In the genomic region with DNA sequence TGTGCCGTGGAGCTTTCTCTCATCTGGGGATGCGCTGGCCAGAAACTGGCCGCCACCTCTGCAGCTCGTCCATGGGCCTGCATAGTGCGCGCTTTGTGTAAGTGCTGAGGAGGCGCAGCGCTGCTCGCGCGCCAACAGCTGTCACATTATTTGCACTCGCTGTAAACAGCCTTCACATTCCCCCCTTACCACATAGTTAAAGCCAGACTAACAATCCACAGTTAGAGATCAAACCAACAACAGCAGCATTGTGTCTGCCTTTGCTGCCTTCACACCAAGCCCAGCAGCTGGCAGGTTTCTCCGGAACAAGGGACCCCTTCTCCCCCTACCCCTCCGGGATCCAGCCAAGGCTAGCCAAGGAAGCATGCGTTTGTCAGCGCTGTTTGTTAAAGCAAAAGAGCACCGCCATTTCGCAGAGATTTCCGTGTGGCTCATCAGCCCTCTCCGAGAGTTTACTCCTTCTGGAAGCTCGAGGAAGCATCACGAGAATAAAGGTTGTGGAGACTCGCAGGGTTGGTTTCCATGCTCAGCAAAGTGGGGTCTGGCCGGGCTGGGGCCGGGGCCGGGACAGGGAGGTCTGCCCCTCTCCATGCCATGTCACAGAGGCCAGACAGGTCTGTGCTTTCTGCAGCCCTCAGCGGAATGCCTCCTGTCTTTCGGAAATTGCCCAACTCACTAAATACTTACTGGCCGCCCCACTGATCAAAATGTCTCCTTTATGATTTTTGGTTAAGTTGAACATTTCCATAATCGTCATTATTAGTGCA, we compare ENCODE assay signal across 13 cellular contexts. TPM values are rescaled to one million over a fixed set of nuclear protein-coding genes. Genes with fewer than 3 reads are reported as not detected.
DNase-seq lines count a peak whose midpoint lies in the region; ATAC-seq and TF ChIP-seq lines count a peak whose summit lies in the region.
"Had no signal": no experiment of that assay in that cellular context is flagged by ENCODE, and none has a peak within 500 bp of the region (broad histone marks: within the 10 kb centered on the region; RNA-seq: fewer than 3 reads in every experiment).

No MANE protein-coding gene starts in this region.

- ATAC-seq in HG03457 (IDR thresholded peaks at IDR 0.05; ENCODE audit: unreplicated experiment) (no peak), HG03565 (IDR thresholded peaks at IDR 0.05; ENCODE audit: unreplicated experiment) (no peak)

- H3K9me3 ChIP-seq in AG04450 (ENCODE audit: control insufficient read depth, insufficient read depth, low read length) = no peaks in the 10 kb centered on the region
- no peaks in the 10 kb centered on the region for H3K9me3 ChIP-seq in Loucy (ENCODE audit: insufficient read depth, low read depth, low read length)
- H3K9me3 ChIP-seq in muscle layer of duodenum (ENCODE audit: control insufficient read depth in 1 of 2, low read length in 2 of 2) = no peaks in the 10 kb centered on the region

- peak; percentile 47 for DNase-seq in AG04450 (ENCODE audit: low read depth, low spot score)
- no peak for DNase-seq in NCI-H446 treated with DMSO at 0.1 percent for 48 hours (lab: John Stamatoyannopoulos, UW)
- DNase-seq in activated CD4-positive, alpha-beta T cell treated with anti-CD3 and anti-CD28 coated beads, Interleukin-2, amount 10 ng/mL, durations not matched to agents 7 days and 5 days = no peak
- DNase-seq: effector CD4-positive, alpha-beta T cell; NCI-H2171; T1000 had no signal

- peaks cover 10% of the 10 kb centered on the region for H3K36me3 Mint-ChIP-seq in dendritic cell treated with granulocyte-macrophage colony-stimulating factor and Interleukin-4, amounts not matched to agents 40 ng/mL and 50 ng/mL, for 4 days (ENCODE audit: low read depth)
- peaks cover 5% of the 10 kb centered on the region for H3K36me3 Mint-ChIP-seq in activated CD4-positive, alpha-beta T cell treated with anti-CD3 and anti-CD28 coated beads, Interleukin-2, amount 10 ng/mL, durations not matched to agents 7 days and 5 days (ENCODE audit: low read depth)

- H3K4me1 ChIP-seq in Loucy (ENCODE audit: insufficient read depth, low read length, poor library complexity, severe bottlenecking) (peaks cover 24% of the 10 kb centered on the region), muscle layer of duodenum (ENCODE audit: control insufficient read depth in 1 of 2, insufficient read depth in 2 of 2, low read length in 2 of 2) (peaks cover 13 to 75% of the 10 kb centered on the region in 2 donors)

- no peak overlapping the region for H3K9ac ChIP-seq in Loucy (ENCODE audit: low read depth, low read length, poor library complexity, severe bottlenecking)

- H3K79me2 ChIP-seq in Loucy (ENCODE audit: insufficient read depth, low read length) = peaks cover 100% of the 10 kb centered on the region

- H3K27me3 ChIP-seq in AG04450 (ENCODE audit: control insufficient read depth, insufficient read depth, low read length) (no peaks in the 10 kb centered on the region), Loucy (ENCODE audit: insufficient read depth, low read length, poor library complexity, severe bottlenecking) (no peaks in the 10 kb centered on the region), muscle layer of duodenum (ENCODE audit: low read depth, low read length) (no peaks in the 10 kb centered on the region)

- peaks cover 25% of the 10 kb centered on the region; the same call in 1 of the 2 replicates for H3K36me3 ChIP-seq in Loucy (ENCODE audit: insufficient read depth, low read length)
- H3K36me3 ChIP-seq in muscle layer of duodenum (ENCODE audit: control insufficient read depth in 1 of 2, insufficient read depth in 2 of 2, low read length in 2 of 2) = no peaks in the 10 kb centered on the region

- POLR2A ChIA-PET in AG04450 (lab: Yijun Ruan, JAX) = interaction anchor here (0.6 to 1.4 kb wide), 3 partner anchors 46 to 73 kb away, joined by 5 to 9 read pairs (median 8); no protein-coding TSS in a partner anchor
- POLR2A ChIA-PET in activated CD4-positive, alpha-beta T cell treated with anti-CD3 and anti-CD28 coated beads, Interleukin-2, amount 10 ng/mL, durations not matched to agents 7 days and 5 days (lab: Charles Lee) = no interaction called here

- no peaks in the 10 kb centered on the region for H3K9me2 ChIP-seq in Loucy (replicated peaks; ENCODE audit: low read depth, low read length)

- no peaks in the 10 kb centered on the region for H3K9me3 Mint-ChIP-seq in dendritic cell treated with granulocyte-macrophage colony-stimulating factor and Interleukin-4, amounts not matched to agents 40 ng/mL and 50 ng/mL, for 4 days
- H3K9me3 Mint-ChIP-seq in activated CD4-positive, alpha-beta T cell treated with anti-CD3 and anti-CD28 coated beads, Interleukin-2, amount 10 ng/mL, durations not matched to agents 7 days and 5 days = no peaks in the 10 kb centered on the region
- H3K9me3 Mint-ChIP-seq: activated T-helper 2 cell treated with anti-CD3 and anti-CD28 coated beads, Interferon-gamma antibody, Interleukin-2, Interleukin-4, amounts not matched to agents 10 μg/mL and 5 μg/mL and 100 μg/mL, durations not matched to agents 14 hours and 24 hours and 36 hours had no signal

- H3K4me2 ChIP-seq in Loucy (ENCODE audit: low read depth, low read length, poor library complexity, severe bottlenecking) = peak overlapping the region; percentile 16

- TF ChIP-seq CTCF in AG04450 (IDR thresholded peaks at IDR 0.05; ENCODE audit: low read depth, low read length) (no peak), Loucy (conservative IDR thresholded peaks at IDR 0.05; ENCODE audit: low read length) (no peak)

- no peak overlapping the region for H3K4me3 Mint-ChIP-seq in dendritic cell treated with granulocyte-macrophage colony-stimulating factor and Interleukin-4, amounts not matched to agents 40 ng/mL and 50 ng/mL, for 4 days
- no peak overlapping the region for H3K4me3 Mint-ChIP-seq in activated CD4-positive, alpha-beta T cell treated with anti-CD3 and anti-CD28 coated beads, Interleukin-2, amount 10 ng/mL, durations not matched to agents 7 days and 5 days
- H3K4me3 Mint-ChIP-seq: CD14-positive monocyte had no signal

- H4K20me1 ChIP-seq in Loucy (ENCODE audit: insufficient read depth, low read length, poor library complexity, severe bottlenecking) = peaks cover 92% of the 10 kb centered on the region

- H3K27ac ChIP-seq in AG04450 (ENCODE audit: low read depth, low read length) = peak overlapping the region; percentile 57
- peak overlapping the region; percentile 16 for H3K27ac ChIP-seq in muscle layer of duodenum (ENCODE audit: low read length)

- H3K4me1 Mint-ChIP-seq in dendritic cell treated with granulocyte-macrophage colony-stimulating factor and Interleukin-4, amounts not matched to agents 40 ng/mL and 50 ng/mL, for 4 days (ENCODE audit: low read depth) = peaks cover 64% of the 10 kb centered on the region
- H3K4me1 Mint-ChIP-seq in activated CD4-positive, alpha-beta T cell treated with anti-CD3 and anti-CD28 coated beads, Interleukin-2, amount 10 ng/mL, durations not matched to agents 7 days and 5 days = peaks cover 68% of the 10 kb centered on the region

- peaks cover 15% of the 10 kb centered on the region for H3K27me3 Mint-ChIP-seq in dendritic cell treated with granulocyte-macrophage colony-stimulating factor and Interleukin-4, amounts not matched to agents 40 ng/mL and 50 ng/mL, for 4 days
- H3K27me3 Mint-ChIP-seq in activated CD4-positive, alpha-beta T cell treated with anti-CD3 and anti-CD28 coated beads, Interleukin-2, amount 10 ng/mL, durations not matched to agents 7 days and 5 days = no peaks in the 10 kb centered on the region

- H2AFZ ChIP-seq in Loucy (ENCODE audit: low read length) = no peak overlapping the region

- intact Hi-C loops in dendritic cell treated with granulocyte-macrophage colony-stimulating factor and Interleukin-4, amounts not matched to agents 40 ng/mL and 50 ng/mL, for 4 days (cut with micrococcal nuclease) = no loop called here

- peak overlapping the region; percentile 28 for H3K27ac Mint-ChIP-seq in dendritic cell treated with granulocyte-macrophage colony-stimulating factor and Interleukin-4, amounts not matched to agents 40 ng/mL and 50 ng/mL, for 4 days
- H3K27ac Mint-ChIP-seq in activated CD4-positive, alpha-beta T cell treated with anti-CD3 and anti-CD28 coated beads, Interleukin-2, amount 10 ng/mL, durations not matched to agents 7 days and 5 days = no peak overlapping the region
- H3K27ac Mint-ChIP-seq: activated T-helper 2 cell treated with anti-CD3 and anti-CD28 coated beads, Interferon-gamma antibody, Interleukin-2, Interleukin-4, amounts not matched to agents 10 μg/mL and 5 μg/mL and 100 μg/mL, durations not matched to agents 14 hours and 24 hours and 36 hours; CD14-positive monocyte had no signal

- H3F3A ChIP-seq in Loucy (ENCODE audit: low read depth) = no peaks in the 10 kb centered on the region

- H3K4me3 ChIP-seq in AG04450 (ENCODE audit: low read depth, low read length) (peak overlapping the region; percentile 27), Loucy (ENCODE audit: low read length, poor library complexity, severe bottlenecking) (no peak overlapping the region), muscle layer of duodenum (ENCODE audit: low read depth in 1 of 2, low read length in 2 of 2) (peak overlapping the region in 1 of 2 donors; percentile 19)

- CTCF ChIA-PET in AG04450 (lab: Charles Lee) = interaction anchor here (0.6 to 1.3 kb wide), 3 partner anchors 10 to 352 kb away, joined by 3 to 8 read pairs (median 5); no protein-coding TSS in a partner anchor
- CTCF ChIA-PET in activated CD4-positive, alpha-beta T cell treated with anti-CD3 and anti-CD28 coated beads, Interleukin-2, amount 10 ng/mL, durations not matched to agents 7 days and 5 days (lab: Charles Lee) = interaction anchor here (0.6 to 2.1 kb wide), 3 partner anchors 35 to 1231 kb away, joined by 3 to 6 read pairs (median 4); no protein-coding TSS in a partner anchor

RNA-seq across cellular contexts. Expression of gene BCOR, which starts 11.0 kb away (rescaled TPM):
- polyA plus RNA-seq in AG04450 (2011; rRNA removed) = 5.4 and 8.6 TPM in 2 replicates
- polyA minus RNA-seq in AG04450 (2011; rRNA and poly(A)+ RNA removed) = 13.0 and 16.9 TPM in 2 replicates
- total RNA-seq in activated CD4-positive, alpha-beta T cell treated with anti-CD3 and anti-CD28 coated beads, Interleukin-2, amount 10 ng/mL, durations not matched to agents 7 days and 5 days = 10 to 100 TPM; 53.1 to 54.9 TPM
